9 cellular contexts compared by ENCODE assay signal in genomic region chr13:74062933-74063332, GRCh38.
DNase-seq lines count a peak whose midpoint lies in the region; ATAC-seq lines count a peak whose summit lies in the region.
"Had no signal": no experiment of that assay in that cellular context is flagged by ENCODE, and none has a peak within 500 bp of the region (broad histone marks: within the 10 kb centered on the region; RNA-seq: fewer than 3 reads in every experiment).

No MANE protein-coding gene starts in this region.

- H3K27ac Mint-ChIP-seq in activated naive CD8-positive, alpha-beta T cell treated with anti-CD3 and anti-CD28 coated beads for 36 hours, result peak overlapping the region; percentile 83
- H3K27ac Mint-ChIP-seq in stimulated activated naive CD8-positive, alpha-beta T cell treated with anti-CD3 and anti-CD28 coated beads, Interleukin-15, amount 100 ng/mL, for 72 hours, result peak overlapping the region; percentile 71 to 91

- peaks cover 31% of the 10 kb centered on the region for H3K36me3 Mint-ChIP-seq in activated naive CD8-positive, alpha-beta T cell treated with anti-CD3 and anti-CD28 coated beads for 36 hours

- H3K27me3 Mint-ChIP-seq in activated naive CD8-positive, alpha-beta T cell treated with anti-CD3 and anti-CD28 coated beads for 36 hours, result no peaks in the 10 kb centered on the region
- no peaks in the 10 kb centered on the region for H3K27me3 Mint-ChIP-seq in stimulated activated naive CD8-positive, alpha-beta T cell treated with anti-CD3 and anti-CD28 coated beads, Interleukin-15, amount 100 ng/mL, for 72 hours

- H3K9me3 Mint-ChIP-seq in activated naive CD8-positive, alpha-beta T cell treated with anti-CD3 and anti-CD28 coated beads for 36 hours, result peaks cover 8% of the 10 kb centered on the region
- no peaks in the 10 kb centered on the region for H3K9me3 Mint-ChIP-seq in stimulated activated naive CD8-positive, alpha-beta T cell treated with anti-CD3 and anti-CD28 coated beads, Interleukin-15, amount 100 ng/mL, for 72 hours

- peaks cover 68% of the 10 kb centered on the region for H3K4me1 Mint-ChIP-seq in activated naive CD8-positive, alpha-beta T cell treated with anti-CD3 and anti-CD28 coated beads for 36 hours
- H3K4me1 Mint-ChIP-seq in stimulated activated naive CD8-positive, alpha-beta T cell treated with anti-CD3 and anti-CD28 coated beads, Interleukin-15, amount 100 ng/mL, for 72 hours, result peaks cover 78% of the 10 kb centered on the region

- DNase-seq in C1 segment of cervical spinal cord (lab: John Stamatoyannopoulos, UW) (peak in 9 of 14 donors; percentile 8 to 83 (median 16)), kidney tubule cell (ENCODE audit: low spot score) (peak; percentile 66), amniotic stem cell (lab: John Stamatoyannopoulos, UW) (no peak), kidney glomerular epithelial cell (lab: John Stamatoyannopoulos, UW) (no peak)
- DNase-seq in activated naive CD8-positive, alpha-beta T cell treated with anti-CD3 and anti-CD28 coated beads for 36 hours, result no peak
- DNase-seq in stimulated activated naive CD8-positive, alpha-beta T cell treated with anti-CD3 and anti-CD28 coated beads, Interleukin-15, amount 100 ng/mL, for 72 hours, result no peak
- DNase-seq: upper lobe of left lung had no signal

- peak overlapping the region; percentile 74 for H3K4me3 Mint-ChIP-seq in activated naive CD8-positive, alpha-beta T cell treated with anti-CD3 and anti-CD28 coated beads for 36 hours
- peak overlapping the region; percentile 72 to 80 for H3K4me3 Mint-ChIP-seq in stimulated activated naive CD8-positive, alpha-beta T cell treated with anti-CD3 and anti-CD28 coated beads, Interleukin-15, amount 100 ng/mL, for 72 hours

- ATAC-seq in GM19467 (IDR thresholded peaks at IDR 0.05; ENCODE audit: unreplicated experiment) (peak; percentile 69), HG03521 (IDR thresholded peaks at IDR 0.05; ENCODE audit: unreplicated experiment) (peak; percentile 71)
- peak; percentile 31 for ATAC-seq in stimulated activated naive CD8-positive, alpha-beta T cell treated with anti-CD3 and anti-CD28 coated beads, Interleukin-15, amount 100 ng/mL, for 72 hours

Comparison
In these comparisons a context has a peak if more than half of its experiments do, and no peak if none do; other contexts are left out.
1. DNase-seq: peak in C1 segment of cervical spinal cord (9 of 14) and kidney tubule cell (single experiment); none in activated naive CD8-positive, alpha-beta T cell treated with anti-CD3 and anti-CD28 coated beads for 36 hours (single experiment), stimulated activated naive CD8-positive, alpha-beta T cell treated with anti-CD3 and anti-CD28 coated beads, Interleukin-15, amount 100 ng/mL, for 72 hours (0 of 2), amniotic stem cell (single experiment) and kidney glomerular epithelial cell (single experiment).
2. Peak in every context shown above with its lines, with median percentiles within 50 percentile points of each other: ATAC-seq.